ENCODE assay signal across 9 cellular contexts in the genomic region with DNA sequence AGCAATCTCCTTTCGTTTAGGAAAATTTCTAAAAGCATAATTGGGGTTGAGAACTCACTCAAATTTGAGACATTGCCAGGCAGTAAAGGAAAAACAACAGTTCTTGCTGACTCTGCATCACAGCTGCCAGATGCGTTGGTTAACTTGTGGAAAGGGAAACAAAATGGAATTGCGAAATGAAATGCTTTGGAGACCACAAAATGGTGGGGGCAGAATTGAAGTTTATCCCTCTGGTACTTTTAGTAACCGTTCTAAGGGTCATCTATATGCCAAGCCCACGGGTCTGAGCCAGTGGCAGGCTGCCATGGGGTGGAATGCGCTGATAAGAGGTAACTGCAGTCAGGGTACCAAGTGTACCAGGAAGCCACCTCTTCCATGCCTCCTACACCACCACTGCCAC. TPM values are rescaled to one million over a fixed set of nuclear protein-coding genes. Genes with fewer than 3 reads are reported as not detected.
A peak's percentile ranks its signal among the peaks of the same experiment; 100 is the strongest.
DNase-seq lines count a peak whose midpoint lies in the region; ATAC-seq and TF ChIP-seq lines count a peak whose summit lies in the region.
"Had no signal": no experiment of that assay in that cellular context is flagged by ENCODE, and none has a peak within 500 bp of the region (broad histone marks: within the 10 kb centered on the region; RNA-seq: fewer than 3 reads in every experiment).

No MANE protein-coding gene starts in this region.

- H3K4me1 ChIP-seq in mesenchymal stem cell (ENCODE audit: control insufficient read depth, insufficient read depth, low read depth, low read length) = peaks cover 2% of the 10 kb centered on the region
- H3K4me1 ChIP-seq in uterus = no peaks in the 10 kb centered on the region
- no peaks in the 10 kb centered on the region for H3K4me1 ChIP-seq in foreskin keratinocyte

- no peaks in the 10 kb centered on the region for H3K9me3 ChIP-seq in mesenchymal stem cell (ENCODE audit: control insufficient read depth, low read length)
- H3K9me3 ChIP-seq in uterus = no peaks in the 10 kb centered on the region

- H3K18ac ChIP-seq in mesenchymal stem cell (ENCODE audit: low read depth in 1 of 2, low read length in 2 of 2) = peak overlapping the region in 1 of 2 experiments; percentile 81

- H2BK15ac ChIP-seq in mesenchymal stem cell (ENCODE audit: low read depth, poor library complexity, severe bottlenecking) = peak overlapping the region; percentile 6

- TF ChIP-seq POLR2A in uterus (IDR thresholded peaks at IDR 0.05) = no peak

- no peak overlapping the region for H2BK5ac ChIP-seq in mesenchymal stem cell (ENCODE audit: low read depth, low read length, poor library complexity, severe bottlenecking)

- 48% methylated on average over 6 of the region's 6 CpGs for WGBS in mesenchymal stem cell

- no peak overlapping the region for H3K4me3 ChIP-seq in mesenchymal stem cell (ENCODE audit: insufficient read depth in 1 of 2, low read depth in 1 of 2, low read length in 2 of 2)
- no peak overlapping the region for H3K4me3 ChIP-seq in uterus

- no peak overlapping the region for H2AFZ ChIP-seq in mesenchymal stem cell (ENCODE audit: low read depth, low read length)

- H3K4me2 ChIP-seq in mesenchymal stem cell (ENCODE audit: low read length, poor library complexity, severe bottlenecking) = no peak overlapping the region

- TF ChIP-seq CTCF in uterus (IDR thresholded peaks at IDR 0.05) = no peak
- no peak for TF ChIP-seq CTCF in foreskin keratinocyte (conservative IDR thresholded peaks at IDR 0.05)

- no peak for ATAC-seq in foreskin keratinocyte
- ATAC-seq: T-helper 17 cell had no signal

- H3K27ac ChIP-seq in mesenchymal stem cell (ENCODE audit: low read length, poor library complexity, severe bottlenecking) (no peak overlapping the region), uterus (peak overlapping the region; percentile 60), foreskin keratinocyte (no peak overlapping the region)

- H3K36me3 ChIP-seq in mesenchymal stem cell (ENCODE audit: control insufficient read depth in 1 of 2, insufficient read depth in 2 of 2, low read depth in 1 of 2, low read length in 2 of 2) (no peaks in the 10 kb centered on the region), uterus (no peaks in the 10 kb centered on the region)

- no peak overlapping the region for H2AK5ac ChIP-seq in mesenchymal stem cell (ENCODE audit: low read length, severe bottlenecking)

- H3K79me1 ChIP-seq in mesenchymal stem cell (replicated peaks; ENCODE audit: low read length, poor library complexity, severe bottlenecking) = no peaks in the 10 kb centered on the region

- peak; percentile 8 for DNase-seq in NCI-H2107 treated with DMSO at 0.1 percent for 48 hours (lab: John Stamatoyannopoulos, UW; ENCODE audit: unreplicated experiment)
- DNase-seq in NCI-H2107 (lab: John Stamatoyannopoulos, UW) = no peak
- DNase-seq in dedifferentiated amniotic fluid mesenchymal stem cell (ENCODE audit: extremely low spot score) = peak; percentile 98
- peak; percentile 72 for DNase-seq in mesenchymal stem cell
- peak; percentile 64 to 76 for DNase-seq in uterus
- DNase-seq in GM19238 (ENCODE audit: insufficient read length, low spot score) = no peak
- DNase-seq in NCI-H146 (lab: John Stamatoyannopoulos, UW) = no peak
- no peak for DNase-seq in foreskin keratinocyte
- DNase-seq: T-helper 17 cell had no signal

- intact Hi-C loops in uterus (cut with DNase I; ENCODE audit: low total_unique reads) = no loop called here

- H4K8ac ChIP-seq in mesenchymal stem cell (ENCODE audit: low read length) = no peak overlapping the region

- H3K27me3 ChIP-seq in mesenchymal stem cell (ENCODE audit: control insufficient read depth in 1 of 2, insufficient read depth in 1 of 2, low read length in 2 of 2) (no peaks in the 10 kb centered on the region), uterus (no peaks in the 10 kb centered on the region), foreskin keratinocyte (no peaks in the 10 kb centered on the region)

- H4K91ac ChIP-seq in mesenchymal stem cell (ENCODE audit: low read length) = no peak overlapping the region

- H2BK12ac ChIP-seq in mesenchymal stem cell (ENCODE audit: low read length in 2 of 2) = peak overlapping the region in 1 of 2 experiments; percentile 83

- H3K4ac ChIP-seq in mesenchymal stem cell (ENCODE audit: low read depth in 1 of 2, low read length in 2 of 2) = peak overlapping the region in 1 of 2 experiments; percentile 50

- peak overlapping the region; percentile 48 for H3K9ac ChIP-seq in mesenchymal stem cell (ENCODE audit: low read length)

- H2BK120ac ChIP-seq in mesenchymal stem cell (ENCODE audit: low read depth, low read length) = no peak overlapping the region

- no peak overlapping the region for H3K23ac ChIP-seq in mesenchymal stem cell (ENCODE audit: low read length in 2 of 2)

- no peak overlapping the region for H3K14ac ChIP-seq in mesenchymal stem cell (ENCODE audit: low read length in 2 of 2)

RNA-seq across cellular contexts. Expression of a gene that starts 28.6 kb away (rescaled TPM):
- polyA plus RNA-seq in mesenchymal stem cell (2013, experiment 1 of 2) = 57.0 TPM
- 60.6 TPM for polyA plus RNA-seq in mesenchymal stem cell (2013, experiment 2 of 2)
- total RNA-seq in uterus = 100 to 1,000 TPM; 248 to 758 (median 461) TPM
- 10.2 and 11.3 TPM in 2 replicates for total RNA-seq in foreskin keratinocyte
- 7.0 and 7.6 TPM in 2 replicates for polyA plus RNA-seq in foreskin keratinocyte

Comparison
In these comparisons a context has a peak if more than half of its experiments do, and no peak if none do; other contexts are left out.
1. DNase-seq: peak in NCI-H2107 treated with DMSO at 0.1 percent for 48 hours (single experiment), dedifferentiated amniotic fluid mesenchymal stem cell (single experiment), mesenchymal stem cell (single experiment) and uterus (2 of 2); none in NCI-H2107 (single experiment), GM19238 (single experiment), NCI-H146 (single experiment) and foreskin keratinocyte (0 of 2).
2. H3K27ac ChIP-seq: peak in uterus (2 of 2); none in mesenchymal stem cell (single experiment) and foreskin keratinocyte (single experiment).
3. RNA of a gene that starts 28.6 kb away (total RNA-seq): 248 to 758 TPM in uterus; 10.2 to 11.3 TPM in foreskin keratinocyte; every median in the first group is over 10 times any median in the second.